ENCODE assay signal across 18 cellular contexts in genomic region chr5:133930824-133931111, GRCh38. TPM values are rescaled to one million over a fixed set of nuclear protein-coding genes. Genes with fewer than 3 reads are reported as not detected.
DNase-seq lines count a peak whose midpoint lies in the region; ATAC-seq and TF ChIP-seq lines count a peak whose summit lies in the region.
"Had no signal": no experiment of that assay in that cellular context is flagged by ENCODE, and none has a peak within 500 bp of the region (broad histone marks: within the 10 kb centered on the region; RNA-seq: fewer than 3 reads in every experiment).

No MANE protein-coding gene starts in this region.

- H3K27me3 ChIP-seq in thoracic aorta (replicated peaks; ENCODE audit: insufficient read depth): no peaks in the 10 kb centered on the region
- H3K27me3 ChIP-seq in mesenchymal stem cell (ENCODE audit: control insufficient read depth in 1 of 2, insufficient read depth in 1 of 2, low read length in 2 of 2): peaks cover 0 to 45% of the 10 kb centered on the region in 2 experiments
- H3K27me3 ChIP-seq: breast epithelium, tibial nerve had no signal

- H4K8ac ChIP-seq in mesenchymal stem cell (ENCODE audit: low read length): no peak overlapping the region

- H2BK15ac ChIP-seq in mesenchymal stem cell (ENCODE audit: low read depth, poor library complexity, severe bottlenecking): no peak overlapping the region

- peak overlapping the region; percentile 84 for H3K27ac Mint-ChIP-seq in activated T-cell treated with anti-CD3 and anti-CD28 coated beads, Interleukin-2, amount 50 U/mL, for 72 hours
- H3K27ac Mint-ChIP-seq in T-helper 17 cell: peak overlapping the region; percentile 94
- H3K27ac Mint-ChIP-seq in central memory CD8-positive, alpha-beta T cell (ENCODE audit: low read depth): peak overlapping the region; percentile 77
- H3K27ac Mint-ChIP-seq: endodermal cell had no signal

- peak overlapping the region; percentile 76 to 83 for H3K4me3 Mint-ChIP-seq in activated T-cell treated with anti-CD3 and anti-CD28 coated beads, Interleukin-2, amount 50 U/mL, for 72 hours
- peak overlapping the region; percentile 78 for H3K4me3 Mint-ChIP-seq in T-helper 17 cell
- H3K4me3 Mint-ChIP-seq in central memory CD8-positive, alpha-beta T cell: peak overlapping the region; percentile 63
- H3K4me3 Mint-ChIP-seq: endodermal cell, neural crest cell had no signal

- H3K23ac ChIP-seq in mesenchymal stem cell (ENCODE audit: low read length in 2 of 2): no peak overlapping the region

- H3K4ac ChIP-seq in mesenchymal stem cell (ENCODE audit: low read depth in 1 of 2, low read length in 2 of 2): no peak overlapping the region

- WGBS in mesenchymal stem cell: no CpG with 5 or more reads among the region's 3 CpGs

- no peak overlapping the region for H2AFZ ChIP-seq in mesenchymal stem cell (ENCODE audit: low read depth, low read length)

- H3K4me3 ChIP-seq in thoracic aorta (peak overlapping the region; percentile 49), mesenchymal stem cell (ENCODE audit: insufficient read depth in 1 of 2, low read depth in 1 of 2, low read length in 2 of 2) (no peak overlapping the region)
- H3K4me3 ChIP-seq: breast epithelium, left ventricle myocardium inferior, SK-N-MC, tibial nerve had no signal

- ATAC-seq in activated T-cell treated with anti-CD3 and anti-CD28 coated beads, Interleukin-2, amount 50 U/mL, for 72 hours (replicated peaks in 1 of 2): no peak
- no peak for ATAC-seq in T-helper 17 cell
- ATAC-seq in central memory CD8-positive, alpha-beta T cell (replicated peaks; ENCODE audit: extremely low read depth, poor library complexity, severe bottlenecking): no peak
- no peak for ATAC-seq in thoracic aorta (ENCODE audit: insufficient number of reproducible peaks, low FRiP score, low read depth)
- ATAC-seq: PC-3 had no signal

- no peak overlapping the region for H3K4me2 ChIP-seq in mesenchymal stem cell (ENCODE audit: low read length, poor library complexity, severe bottlenecking)

- no peak for TF ChIP-seq CTCF in thoracic aorta (IDR thresholded peaks at IDR 0.05)

- peak overlapping the region in 1 of 2 donors; percentile 34 for H3K27ac ChIP-seq in thoracic aorta
- no peak overlapping the region for H3K27ac ChIP-seq in mesenchymal stem cell (ENCODE audit: low read length, poor library complexity, severe bottlenecking)
- H3K27ac ChIP-seq: breast epithelium, left ventricle myocardium inferior, SK-N-MC, tibial nerve had no signal

- H3K4me1 Mint-ChIP-seq in activated T-cell treated with anti-CD3 and anti-CD28 coated beads, Interleukin-2, amount 50 U/mL, for 72 hours (ENCODE audit: low read depth): peaks cover 71% of the 10 kb centered on the region
- peaks cover 17% of the 10 kb centered on the region for H3K4me1 Mint-ChIP-seq in T-helper 17 cell
- peaks cover 10% of the 10 kb centered on the region for H3K4me1 Mint-ChIP-seq in central memory CD8-positive, alpha-beta T cell
- H3K4me1 Mint-ChIP-seq: neural crest cell had no signal

- H3K4me1 ChIP-seq in thoracic aorta (ENCODE audit: control insufficient read depth in 1 of 2, low read depth in 2 of 2) (peaks cover 8 to 50% of the 10 kb centered on the region in 2 donors), mesenchymal stem cell (ENCODE audit: control insufficient read depth, insufficient read depth, low read depth, low read length) (peaks cover 31% of the 10 kb centered on the region)
- H3K4me1 ChIP-seq: breast epithelium had no signal

- no peak overlapping the region for H2AK5ac ChIP-seq in mesenchymal stem cell (ENCODE audit: low read length, severe bottlenecking)

- H3K9me3 Mint-ChIP-seq in activated T-cell treated with anti-CD3 and anti-CD28 coated beads, Interleukin-2, amount 50 U/mL, for 72 hours: no peaks in the 10 kb centered on the region
- H3K9me3 Mint-ChIP-seq in central memory CD8-positive, alpha-beta T cell: no peaks in the 10 kb centered on the region
- H3K9me3 Mint-ChIP-seq: neural crest cell had no signal

- H2BK5ac ChIP-seq in mesenchymal stem cell (ENCODE audit: low read depth, low read length, poor library complexity, severe bottlenecking): no peak overlapping the region

- H3K9me3 ChIP-seq in T-helper 17 cell (ENCODE audit: control insufficient read depth, low read length, poor library complexity, severe bottlenecking): no peaks in the 10 kb centered on the region
- H3K9me3 ChIP-seq in thoracic aorta: no peaks in the 10 kb centered on the region
- no peaks in the 10 kb centered on the region for H3K9me3 ChIP-seq in mesenchymal stem cell (ENCODE audit: control insufficient read depth, low read length)
- H3K9me3 ChIP-seq: breast epithelium, left ventricle myocardium inferior, tibial nerve had no signal

- no peaks in the 10 kb centered on the region for H3K27me3 Mint-ChIP-seq in activated T-cell treated with anti-CD3 and anti-CD28 coated beads, Interleukin-2, amount 50 U/mL, for 72 hours (ENCODE audit: low read depth)
- peaks cover 6% of the 10 kb centered on the region for H3K27me3 Mint-ChIP-seq in T-helper 17 cell
- no peaks in the 10 kb centered on the region for H3K27me3 Mint-ChIP-seq in central memory CD8-positive, alpha-beta T cell

- H3K9ac ChIP-seq in mesenchymal stem cell (ENCODE audit: low read length): no peak overlapping the region

- DNase-seq in activated T-cell treated with anti-CD3 and anti-CD28 coated beads, Interleukin-2, amount 50 U/mL, for 72 hours: no peak
- DNase-seq in activated T-cell treated with anti-CD3 and anti-CD28 coated beads, Interleukin-2, amount 50 U/mL, for 1 hour: no peak
- no peak for DNase-seq in T-helper 17 cell
- no peak for DNase-seq in central memory CD8-positive, alpha-beta T cell (ENCODE audit: low spot score in 2 of 2)
- DNase-seq in thoracic aorta (ENCODE audit: low spot score): no peak
- no peak for DNase-seq in midbrain (lab: John Stamatoyannopoulos, UW)
- DNase-seq in mesenchymal stem cell: no peak
- no peak for DNase-seq in NCI-H2081 (lab: John Stamatoyannopoulos, UW)
- DNase-seq: endodermal cell, left ventricle myocardium inferior, NCI-H1930, NCI-H526, PC-3, retina had no signal

- H3K18ac ChIP-seq in mesenchymal stem cell (ENCODE audit: low read depth in 1 of 2, low read length in 2 of 2): no peak overlapping the region

- no peak overlapping the region for H3K14ac ChIP-seq in mesenchymal stem cell (ENCODE audit: low read length in 2 of 2)

- H3K79me1 ChIP-seq in mesenchymal stem cell (replicated peaks; ENCODE audit: low read length, poor library complexity, severe bottlenecking): no peaks in the 10 kb centered on the region

- peaks cover 0 to 1% of the 10 kb centered on the region in 2 donors for H3K36me3 Mint-ChIP-seq in activated T-cell treated with anti-CD3 and anti-CD28 coated beads, Interleukin-2, amount 50 U/mL, for 72 hours (ENCODE audit: insufficient read depth in 2 of 2)
- H3K36me3 Mint-ChIP-seq in T-helper 17 cell (ENCODE audit: low read depth): peaks cover 2% of the 10 kb centered on the region
- peaks cover 4% of the 10 kb centered on the region for H3K36me3 Mint-ChIP-seq in central memory CD8-positive, alpha-beta T cell (ENCODE audit: insufficient read depth)

- no peak overlapping the region for H2BK120ac ChIP-seq in mesenchymal stem cell (ENCODE audit: low read depth, low read length)

- no peak overlapping the region for H4K91ac ChIP-seq in mesenchymal stem cell (ENCODE audit: low read length)

- H2BK12ac ChIP-seq in mesenchymal stem cell (ENCODE audit: low read length in 2 of 2): no peak overlapping the region

- H3K36me3 ChIP-seq in thoracic aorta (no peaks in the 10 kb centered on the region), mesenchymal stem cell (ENCODE audit: control insufficient read depth in 1 of 2, insufficient read depth in 2 of 2, low read depth in 1 of 2, low read length in 2 of 2) (peaks cover 0 to 4% of the 10 kb centered on the region in 2 experiments)
- H3K36me3 ChIP-seq: breast epithelium, left ventricle myocardium inferior, tibial nerve had no signal

RNA-seq across cellular contexts. Expression of gene C5orf15, which starts 37.7 kb away (rescaled TPM):
- 10 to 100 TPM; 21.8 to 22.8 TPM for total RNA-seq in activated T-cell treated with anti-CD3 and anti-CD28 coated beads, Interleukin-2, amount 50 U/mL, for 72 hours
- 10 to 100 TPM; 12.1 to 13.5 TPM for total RNA-seq in T-helper 17 cell
- 10 to 100 TPM; 39.5 to 56.1 TPM for total RNA-seq in thoracic aorta
- polyA plus RNA-seq in mesenchymal stem cell (2013, experiment 1 of 2): 132 TPM
- 138 TPM for polyA plus RNA-seq in mesenchymal stem cell (2013, experiment 2 of 2)
